ENCODE assay signal across 6 cellular contexts in the genomic region with DNA sequence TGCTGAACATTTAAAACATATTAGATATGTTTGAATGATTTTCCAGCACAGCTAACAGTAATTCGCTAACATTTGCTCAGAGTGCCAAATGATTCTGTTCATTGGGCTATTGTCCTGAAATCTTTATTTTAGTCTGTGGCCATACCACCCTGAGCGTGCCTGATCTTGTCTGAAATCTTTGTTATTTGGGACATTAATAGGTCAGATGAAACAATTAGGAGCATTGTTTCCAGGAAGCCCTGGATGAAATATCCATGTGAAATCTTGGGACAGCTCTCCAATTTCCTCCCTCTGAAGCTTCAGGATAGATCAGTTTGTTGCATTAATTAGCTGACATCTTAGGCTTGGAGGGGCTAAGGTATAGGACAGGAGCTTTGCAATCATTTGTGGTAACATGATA.
"Had no signal": no experiment of that assay in that cellular context is flagged by ENCODE, and none has a peak within 500 bp of the region (broad histone marks: within the 10 kb centered on the region; RNA-seq: fewer than 3 reads in every experiment).

No MANE protein-coding gene starts in this region.

- DNase-seq: H9, HCEC 1CT had no signal

- H3K4me3 ChIP-seq: GM23338 had no signal

- H3K27me3 Mint-ChIP-seq: IgD-negative memory B cell had no signal

- H3K4me2 ChIP-seq: GM23338 had no signal

- H3K4me3 Mint-ChIP-seq: GM23338, H9, IgD-negative memory B cell had no signal

- H2AFZ ChIP-seq: GM23338 had no signal

- H3K9me3 Mint-ChIP-seq: GM23338, IgD-negative memory B cell had no signal

- H3K4me1 Mint-ChIP-seq: GM23338, H9, IgD-negative memory B cell had no signal

- ATAC-seq: GM23338, HepG2 had no signal

- H3K27ac Mint-ChIP-seq: GM23338, H9, IgD-negative memory B cell had no signal

- H3K27ac ChIP-seq: HL-60 had no signal
